Comparison of ENCODE assay signal across 2 cellular contexts in genomic region chr1:194081444-194081843, GRCh38.
TF ChIP-seq lines count a peak whose summit lies in the region.

No MANE protein-coding gene starts in this region.

TF ChIP-seq in HepG2, 621 proteins besides CTCF, POLR2A, EP300 and RAD21 (continued from another document):
- TF ChIP-seq ZFP1 (CRISPR knock-in tag; IDR thresholded peaks at IDR 0.05) (no peak), MEIS2 (CRISPR knock-in tag; IDR thresholded peaks at IDR 0.05) (no peak)

TF ChIP-seq in GM12878, 131 proteins besides CTCF, POLR2A, EP300 and RAD21 (continued from another document):
- TF ChIP-seq ZBTB40 (IDR thresholded peaks at IDR 0.05; ENCODE audit: borderline replicate concordance), result no peak
- TF ChIP-seq ZZZ3 (IDR thresholded peaks at IDR 0.05; ENCODE audit: control insufficient read depth, insufficient read length, low read depth), result no peak
- peak; percentile 36 for TF ChIP-seq SMAD1 (IDR thresholded peaks at IDR 0.05; ENCODE audit: low read depth, partially characterized antibody)
TF ChIP-seq in GM12878: peak in this region for 1.
